ENCODE assay signal across 1 cellular context in genomic region chr12:12086975-12087692, GRCh38.
TF ChIP-seq lines count a peak whose summit lies in the region.

No MANE protein-coding gene starts in this region.

TF ChIP-seq in HepG2, 621 proteins besides CTCF, POLR2A, EP300 and RAD21:
- TF ChIP-seq ATAD3A (CRISPR knock-in tag; IDR thresholded peaks at IDR 0.05) (no peak), ZBTB34 (CRISPR knock-in tag; IDR thresholded peaks at IDR 0.05) (no peak), PPARG (CRISPR knock-in tag; conservative IDR thresholded peaks at IDR 0.05) (no peak), ZBTB43 (CRISPR knock-in tag; conservative IDR thresholded peaks at IDR 0.05) (no peak), KMT2B (CRISPR knock-in tag; IDR thresholded peaks at IDR 0.05) (no peak), HES4 (CRISPR knock-in tag; IDR thresholded peaks at IDR 0.05; ENCODE audit: borderline replicate concordance) (no peak), ZBTB20 (CRISPR knock-in tag; IDR thresholded peaks at IDR 0.05; ENCODE audit: borderline replicate concordance, low read depth) (no peak), KDM5B (CRISPR knock-in tag; IDR thresholded peaks at IDR 0.05; ENCODE audit: borderline replicate concordance) (no peak), ELF3 (CRISPR knock-in tag; IDR thresholded peaks at IDR 0.05) (no peak), ZIK1 (CRISPR knock-in tag; IDR thresholded peaks at IDR 0.05; ENCODE audit: borderline replicate concordance, low read depth) (no peak), GPN1 (CRISPR knock-in tag; IDR thresholded peaks at IDR 0.05; ENCODE audit: borderline replicate concordance) (no peak), TSC22D2 (CRISPR knock-in tag; IDR thresholded peaks at IDR 0.05; ENCODE audit: borderline replicate concordance) (no peak), ZNF720 (CRISPR knock-in tag; IDR thresholded peaks at IDR 0.05) (no peak), FOXP1 (IDR thresholded peaks at IDR 0.05) (no peak), FOXP1 (CRISPR knock-in tag; IDR thresholded peaks at IDR 0.05) (no peak)
- TF ChIP-seq, protein P1, sequence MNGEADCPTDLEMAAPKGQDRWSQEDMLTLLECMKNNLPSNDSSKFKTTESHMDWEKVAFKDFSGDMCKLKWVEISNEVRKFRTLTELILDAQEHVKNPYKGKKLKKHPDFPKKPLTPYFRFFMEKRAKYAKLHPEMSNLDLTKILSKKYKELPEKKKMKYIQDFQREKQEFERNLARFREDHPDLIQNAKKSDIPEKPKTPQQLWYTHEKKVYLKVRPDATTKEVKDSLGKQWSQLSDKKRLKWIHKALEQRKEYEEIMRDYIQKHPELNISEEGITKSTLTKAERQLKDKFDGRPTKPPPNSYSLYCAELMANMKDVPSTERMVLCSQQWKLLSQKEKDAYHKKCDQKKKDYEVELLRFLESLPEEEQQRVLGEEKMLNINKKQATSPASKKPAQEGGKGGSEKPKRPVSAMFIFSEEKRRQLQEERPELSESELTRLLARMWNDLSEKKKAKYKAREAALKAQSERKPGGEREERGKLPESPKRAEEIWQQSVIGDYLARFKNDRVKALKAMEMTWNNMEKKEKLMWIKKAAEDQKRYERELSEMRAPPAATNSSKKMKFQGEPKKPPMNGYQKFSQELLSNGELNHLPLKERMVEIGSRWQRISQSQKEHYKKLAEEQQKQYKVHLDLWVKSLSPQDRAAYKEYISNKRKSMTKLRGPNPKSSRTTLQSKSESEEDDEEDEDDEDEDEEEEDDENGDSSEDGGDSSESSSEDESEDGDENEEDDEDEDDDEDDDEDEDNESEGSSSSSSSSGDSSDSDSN (CRISPR knock-in tag; IDR thresholded peaks at IDR 0.05): no peak
